22 cellular contexts compared by ENCODE assay signal in genomic region chr5:127551410-127552041, GRCh38. TPM values are rescaled to one million over a fixed set of nuclear protein-coding genes. Genes with fewer than 3 reads are reported as not detected.
DNase-seq lines count a peak whose midpoint lies in the region; ATAC-seq and TF ChIP-seq lines count a peak whose summit lies in the region.
"Had no signal": no experiment of that assay in that cellular context is flagged by ENCODE, and none has a peak within 500 bp of the region (broad histone marks: within the 10 kb centered on the region; RNA-seq: fewer than 3 reads in every experiment).

No MANE protein-coding gene starts in this region.

- no peak overlapping the region for H3K27ac ChIP-seq in trophoblast cell (ENCODE audit: low read depth, low read length)
- H3K27ac ChIP-seq in gastrocnemius medialis, result peak overlapping the region; percentile 72 to 80 (median 76)
- H3K27ac ChIP-seq: BLaER1 had no signal

- no peak overlapping the region for H4K12ac ChIP-seq in trophoblast cell (ENCODE audit: low read depth, low read length)

- H3K79me2 ChIP-seq in trophoblast cell (ENCODE audit: control insufficient read depth, insufficient read depth, low read length, poor library complexity), result no peaks in the 10 kb centered on the region

- H3K23ac ChIP-seq in trophoblast cell (ENCODE audit: low read length), result peak overlapping the region; percentile 92

- peak overlapping the region; percentile 43 for H3K9ac ChIP-seq in trophoblast cell (ENCODE audit: low read length)
- H3K9ac ChIP-seq: BLaER1 had no signal

- peak in 1 of 2 donors; percentile 21 for TF ChIP-seq POLR2A in gastrocnemius medialis (IDR thresholded peaks at IDR 0.05)

- H3K4me3 Mint-ChIP-seq in osteocyte (ENCODE audit: unreplicated experiment), result no peak overlapping the region
- H3K4me3 Mint-ChIP-seq: CD14-positive monocyte; CD4-positive, alpha-beta memory T cell; CD8-positive, alpha-beta memory T cell had no signal

- H3K27me3 ChIP-seq in trophoblast cell (ENCODE audit: insufficient read depth, low read length) (no peaks in the 10 kb centered on the region), gastrocnemius medialis (no peaks in the 10 kb centered on the region)
- H3K27me3 ChIP-seq: BE2C, BLaER1 had no signal

- intact Hi-C loops in gastrocnemius medialis (cut with DNase I; ENCODE audit: low total_unique reads), result no loop called here

- TF ChIP-seq CTCF in gastrocnemius medialis (IDR thresholded peaks at IDR 0.05 in 4 of 5, conservative IDR thresholded peaks at IDR 0.05 in 1 of 5), result no peak
- no peak for TF ChIP-seq CTCF in osteocyte (IDR thresholded peaks at IDR 0.05)

- WGBS in trophoblast cell (ENCODE audit: extremely low coverage, insufficient coverage, insufficient read length), result no CpG with 5 or more reads among the region's 9 CpGs

- ATAC-seq in gastrocnemius medialis (peak; percentile 90 to 93), HG03521 (IDR thresholded peaks at IDR 0.05; ENCODE audit: unreplicated experiment) (no peak)

- H2BK5ac ChIP-seq in trophoblast cell (ENCODE audit: low read depth, low read length, poor library complexity), result no peak overlapping the region

- DNase-seq in trophoblast cell (no peak), gastrocnemius medialis (peak; percentile 42 to 58), islet precursor cell (no peak), osteocyte (ENCODE audit: extremely low spot score, unreplicated experiment) (no peak)
- DNase-seq: 8988T; ACHN; BE2C; C1 segment of cervical spinal cord; CD4-positive, alpha-beta memory T cell; CD4-positive, CD25-positive, alpha-beta regulatory T cell; CD8-positive, alpha-beta memory T cell; COR-L47; DMS 273 treated with DMSO at 0.1 percent for 48 hours; DMS153; DMS53; DMS79; DND-41; EL; GDM1 had no signal

- H3K4me3 ChIP-seq in trophoblast cell (ENCODE audit: low read depth, low read length) (no peak overlapping the region), gastrocnemius medialis (peak overlapping the region in 1 of 4 donors; percentile 8)
- H3K4me3 ChIP-seq: BLaER1 had no signal

- H3K14ac ChIP-seq in trophoblast cell (ENCODE audit: low read length), result no peak overlapping the region

- peaks cover 1% of the 10 kb centered on the region for H3K4me1 Mint-ChIP-seq in osteocyte (ENCODE audit: unreplicated experiment)
- H3K4me1 Mint-ChIP-seq: CD14-positive monocyte had no signal

- H3K36me3 ChIP-seq in trophoblast cell (ENCODE audit: control insufficient read depth in 1 of 2, insufficient read depth in 2 of 2, low read length in 2 of 2), result peaks cover 7 to 10% of the 10 kb centered on the region in 2 experiments
- H3K36me3 ChIP-seq in gastrocnemius medialis, result peaks cover 0 to 14% of the 10 kb centered on the region in 2 donors

- H3K36me3 Mint-ChIP-seq in osteocyte (ENCODE audit: unreplicated experiment), result peaks cover 48% of the 10 kb centered on the region

- H3K27me3 Mint-ChIP-seq in osteocyte (ENCODE audit: unreplicated experiment), result no peaks in the 10 kb centered on the region
- H3K27me3 Mint-ChIP-seq: CD4-positive, alpha-beta memory T cell; CD4-positive, CD25-positive, alpha-beta regulatory T cell; CD8-positive, alpha-beta memory T cell had no signal

- no peaks in the 10 kb centered on the region for H3K79me1 ChIP-seq in trophoblast cell (ENCODE audit: low read length)

- no peak overlapping the region for H2AFZ ChIP-seq in trophoblast cell (ENCODE audit: insufficient read depth, low read length, poor library complexity)

- H2AK5ac ChIP-seq in trophoblast cell (ENCODE audit: low read length), result no peak overlapping the region

- H2BK120ac ChIP-seq in trophoblast cell (ENCODE audit: insufficient read depth, low read length, poor library complexity), result no peak overlapping the region

- H3K4ac ChIP-seq in trophoblast cell (ENCODE audit: low read depth, low read length), result no peak overlapping the region

- no peak overlapping the region for H3K4me2 ChIP-seq in trophoblast cell (ENCODE audit: low read length)
- H3K4me2 ChIP-seq: BLaER1 had no signal

- no peak overlapping the region for H3K18ac ChIP-seq in trophoblast cell (ENCODE audit: low read length)

- H3K9me3 ChIP-seq in trophoblast cell (ENCODE audit: insufficient read depth, low read depth, low read length) (no peaks in the 10 kb centered on the region), gastrocnemius medialis (no peaks in the 10 kb centered on the region)
- H3K9me3 ChIP-seq: BE2C, BLaER1 had no signal

- in situ Hi-C loops in gastrocnemius medialis (cut with MboI; ENCODE audit: low sequenced_read_pairs in 4 of 4), result loop anchor here in 2 of 4 donors (25.0 kb wide), 3 partner anchors 336 to 961 kb away; partner anchors contain the start of gene SLC12A2 (in 2 of the 2)

- H3K27ac Mint-ChIP-seq in osteocyte (ENCODE audit: unreplicated experiment), result no peak overlapping the region
- H3K27ac Mint-ChIP-seq: CD14-positive monocyte had no signal

- no peak overlapping the region for H4K8ac ChIP-seq in trophoblast cell (ENCODE audit: low read depth, low read length)

- H2BK12ac ChIP-seq in trophoblast cell (ENCODE audit: low read length), result no peak overlapping the region

- H3K9me3 Mint-ChIP-seq in osteocyte (ENCODE audit: unreplicated experiment), result no peaks in the 10 kb centered on the region
- H3K9me3 Mint-ChIP-seq: CD14-positive monocyte; CD4-positive, alpha-beta memory T cell; CD4-positive, CD25-positive, alpha-beta regulatory T cell; CD8-positive, alpha-beta memory T cell had no signal

- no peaks in the 10 kb centered on the region for H3K4me1 ChIP-seq in trophoblast cell (ENCODE audit: control insufficient read depth in 1 of 2, insufficient read depth in 2 of 2, low read length in 2 of 2)
- H3K4me1 ChIP-seq in gastrocnemius medialis, result peaks cover 43 to 44% of the 10 kb centered on the region in 2 donors
- H3K4me1 ChIP-seq: BLaER1 had no signal

- no peak overlapping the region for H4K91ac ChIP-seq in trophoblast cell (ENCODE audit: low read depth, low read length)

RNA-seq across cellular contexts. Expression of gene PRRC1, which starts 34.1 kb away (rescaled TPM):
- 115 and 117 TPM in 2 replicates for polyA plus RNA-seq in trophoblast cell (2013)
- total RNA-seq in gastrocnemius medialis, result 10 to 100 TPM in 2 of 4 donors, 1 to 10 TPM in 2; 9.7 to 17.8 (median 10.3) TPM
- 97.1 and 103 TPM in 2 replicates for total RNA-seq in osteocyte

Comparison
In these comparisons a context has a peak if more than half of its experiments do, and no peak if none do; other contexts are left out.
1. DNase-seq: peak in gastrocnemius medialis (2 of 2); none in trophoblast cell (0 of 2), islet precursor cell (single experiment) and osteocyte (single experiment).